Comparison of ENCODE assay signal across 8 cellular contexts in the genomic region with DNA sequence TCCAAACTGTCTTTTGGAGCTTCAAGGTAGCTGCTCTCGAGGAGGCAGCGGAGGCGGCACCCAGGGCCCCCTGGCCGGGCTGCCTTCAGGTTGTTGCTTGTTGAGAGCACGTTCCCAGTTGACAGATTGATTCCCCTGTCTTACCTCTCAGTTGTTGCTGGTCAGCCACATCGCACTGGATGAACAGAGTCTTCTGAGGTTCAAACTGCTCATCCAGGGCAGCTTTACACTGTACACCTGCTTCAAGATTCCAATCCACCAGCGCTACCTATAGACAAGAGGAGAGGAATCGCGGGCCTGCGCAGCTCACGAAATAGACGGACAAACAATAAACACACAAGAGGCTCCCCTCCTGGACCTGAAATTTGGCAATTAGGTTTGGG. TPM values are rescaled to one million over a fixed set of nuclear protein-coding genes. Genes with fewer than 3 reads are reported as not detected.
DNase-seq lines count a peak whose midpoint lies in the region; ATAC-seq and TF ChIP-seq lines count a peak whose summit lies in the region.

No MANE protein-coding gene starts in this region.

- H3K27ac ChIP-seq in ovary: no peak overlapping the region

- ATAC-seq in GM19467 (IDR thresholded peaks at IDR 0.05; ENCODE audit: unreplicated experiment) (peak; percentile 23), HG03558 (IDR thresholded peaks at IDR 0.05; ENCODE audit: extremely low read depth, unreplicated experiment) (peak; percentile 7)

- no peak for TF ChIP-seq EP300 in ovary (IDR thresholded peaks at IDR 0.05)

- DNase-seq in COR-L47 (lab: John Stamatoyannopoulos, UW) (peak; percentile 50), foreskin fibroblast (no peak), ovary (no peak), HFFc6 (no peak), UCSD-AML1 (lab: John Stamatoyannopoulos, UW; ENCODE audit: unreplicated experiment) (no peak)
- peak; percentile 21 for DNase-seq in activated CD4-positive, alpha-beta memory T cell treated with anti-CD3 and anti-CD28 coated beads, Interleukin-2, amount 10 ng/mL, durations not matched to agents 7 days and 5 days

- H3K4me3 ChIP-seq in foreskin fibroblast (ENCODE audit: low read depth in 1 of 2, low read length in 2 of 2) (peak overlapping the region; percentile 22 to 55), ovary (peak overlapping the region; percentile 58)

- TF ChIP-seq POLR2A in ovary (IDR thresholded peaks at IDR 0.05): no peak

- peak overlapping the region; percentile 84 for H3K27ac Mint-ChIP-seq in activated CD4-positive, alpha-beta memory T cell treated with anti-CD3 and anti-CD28 coated beads, Interleukin-2, amount 10 ng/mL, durations not matched to agents 7 days and 5 days
- no peak overlapping the region for H3K27ac Mint-ChIP-seq in HFFc6

- CTCF ChIA-PET in activated CD4-positive, alpha-beta memory T cell treated with anti-CD3 and anti-CD28 coated beads, Interleukin-2, amount 10 ng/mL, durations not matched to agents 7 days and 5 days (lab: Charles Lee): interaction anchor here (1.0 kb wide), 1 partner anchor 157 kb away, joined by 3 read pairs; no protein-coding TSS in a partner anchor

- no peak for TF ChIP-seq CTCF in foreskin fibroblast (IDR thresholded peaks at IDR 0.05; ENCODE audit: low read depth, low read length)
- no peak for TF ChIP-seq CTCF in ovary (IDR thresholded peaks at IDR 0.05)
- TF ChIP-seq CTCF in HFFc6 (IDR thresholded peaks at IDR 0.05): no peak

- 1 to 3% (median 1%) methylated on average over 12 of the region's 12 CpGs for WGBS in ovary, 3 donors

- H3K36me3 ChIP-seq in ovary: no peaks in the 10 kb centered on the region

- no peaks in the 10 kb centered on the region for H3K9me3 ChIP-seq in ovary

- no peaks in the 10 kb centered on the region for H3K27me3 ChIP-seq in ovary

- no peaks in the 10 kb centered on the region for H3K4me1 ChIP-seq in ovary (ENCODE audit: insufficient read depth)

- intact Hi-C loops in ovary (cut with DNase I): no loop called here

- peaks cover 39% of the 10 kb centered on the region for H3K4me1 Mint-ChIP-seq in activated CD4-positive, alpha-beta memory T cell treated with anti-CD3 and anti-CD28 coated beads, Interleukin-2, amount 10 ng/mL, durations not matched to agents 7 days and 5 days
- H3K4me1 Mint-ChIP-seq in HFFc6 (ENCODE audit: low read depth): no peaks in the 10 kb centered on the region

- peaks cover 8% of the 10 kb centered on the region for H3K36me3 Mint-ChIP-seq in activated CD4-positive, alpha-beta memory T cell treated with anti-CD3 and anti-CD28 coated beads, Interleukin-2, amount 10 ng/mL, durations not matched to agents 7 days and 5 days (ENCODE audit: low read depth)
- H3K36me3 Mint-ChIP-seq in HFFc6 (ENCODE audit: low read depth): no peaks in the 10 kb centered on the region

- POLR2A ChIA-PET in activated CD4-positive, alpha-beta memory T cell treated with anti-CD3 and anti-CD28 coated beads, Interleukin-2, amount 10 ng/mL, durations not matched to agents 7 days and 5 days (lab: Charles Lee): interaction anchor here (0.5 to 1.7 kb wide), 14 partner anchors 9 to 1540 kb away, joined by 3 to 11 read pairs (median 4); partner anchors contain the start of genes FBXO8, HMGB2 and SAP30

- H3K4me3 Mint-ChIP-seq in activated CD4-positive, alpha-beta memory T cell treated with anti-CD3 and anti-CD28 coated beads, Interleukin-2, amount 10 ng/mL, durations not matched to agents 7 days and 5 days: peak overlapping the region; percentile 79
- no peak overlapping the region for H3K4me3 Mint-ChIP-seq in HFFc6

- H3K9me3 Mint-ChIP-seq in activated CD4-positive, alpha-beta memory T cell treated with anti-CD3 and anti-CD28 coated beads, Interleukin-2, amount 10 ng/mL, durations not matched to agents 7 days and 5 days: no peaks in the 10 kb centered on the region
- H3K9me3 Mint-ChIP-seq in HFFc6: no peaks in the 10 kb centered on the region; the same call in 1 of the 2 replicates

- H3K27me3 Mint-ChIP-seq in activated CD4-positive, alpha-beta memory T cell treated with anti-CD3 and anti-CD28 coated beads, Interleukin-2, amount 10 ng/mL, durations not matched to agents 7 days and 5 days: peaks cover 42% of the 10 kb centered on the region
- 0 out of 2 replicates have a peak, but pooled peaks cover 6% of the 10 kb centered on the region for H3K27me3 Mint-ChIP-seq in HFFc6 (ENCODE audit: insufficient read depth)

RNA-seq across cellular contexts. Expression of gene HPGD, which starts 0.5 kb away (rescaled TPM):
- total RNA-seq in activated CD4-positive, alpha-beta memory T cell treated with anti-CD3 and anti-CD28 coated beads, Interleukin-2, amount 10 ng/mL, durations not matched to agents 7 days and 5 days: 10 to 100 TPM; 34.1 to 36.4 TPM
- total RNA-seq in ovary: 10 to 100 TPM in 1 of 7 donors, 1 to 10 TPM in 4, not detected in 2; 1.2 to 20.6 (median 3.2) TPM
- 1 to 10 TPM in 1 of 2 donors, under 1 TPM in 1; 0.69 to 6.9 TPM for polyA plus RNA-seq in ovary
- not detected for total RNA-seq in HFFc6 (2021; fragmentation: NEBNext Ultra II Directional; extraction: Animal tissue kit (Norgen Biotek cat#: 25700))

Comparison
In these comparisons a context has a peak if more than half of its experiments do, and no peak if none do; other contexts are left out.
1. DNase-seq: peak in COR-L47 (single experiment) and activated CD4-positive, alpha-beta memory T cell treated with anti-CD3 and anti-CD28 coated beads, Interleukin-2, amount 10 ng/mL, durations not matched to agents 7 days and 5 days (single experiment); none in foreskin fibroblast (0 of 2), ovary (0 of 5), HFFc6 (single experiment) and UCSD-AML1 (single experiment).